Comparison of ENCODE assay signal across 12 cellular contexts in genomic region chr17:64502021-64502420, GRCh38. TPM values are rescaled to one million over a fixed set of nuclear protein-coding genes. Genes with fewer than 3 reads are reported as not detected.
DNase-seq lines count a peak whose midpoint lies in the region; ATAC-seq lines count a peak whose summit lies in the region.
"Had no signal": no experiment of that assay in that cellular context is flagged by ENCODE, and none has a peak within 500 bp of the region (broad histone marks: within the 10 kb centered on the region; RNA-seq: fewer than 3 reads in every experiment).

No MANE protein-coding gene starts in this region.

- ATAC-seq in effector memory CD8-positive, alpha-beta T cell (replicated peaks), result no peak
- ATAC-seq in GM21576 (IDR thresholded peaks at IDR 0.05; ENCODE audit: unreplicated experiment), result no peak
- ATAC-seq: gastroesophageal sphincter had no signal

- no peaks in the 10 kb centered on the region for H3K9me3 Mint-ChIP-seq in activated CD4-positive, alpha-beta memory T cell treated with anti-CD3 and anti-CD28 coated beads for 36 hours
- no peaks in the 10 kb centered on the region for H3K9me3 Mint-ChIP-seq in activated CD4-positive, alpha-beta memory T cell treated with anti-CD3 and anti-CD28 coated beads, Interleukin-2, amount 10 ng/mL, durations not matched to agents 7 days and 5 days
- H3K9me3 Mint-ChIP-seq in effector memory CD8-positive, alpha-beta T cell, result no peaks in the 10 kb centered on the region

- no peak for DNase-seq in activated CD4-positive, alpha-beta memory T cell treated with anti-CD3 and anti-CD28 coated beads for 36 hours
- DNase-seq in activated CD4-positive, alpha-beta memory T cell treated with anti-CD3 and anti-CD28 coated beads, Interleukin-2, amount 10 ng/mL, durations not matched to agents 7 days and 5 days, result no peak
- DNase-seq in SK-N-MC (ENCODE audit: low read depth, low spot score) (no peak), putamen (ENCODE audit: low spot score) (no peak), OCI-M1 (lab: John Stamatoyannopoulos, UW) (no peak)
- no peak for DNase-seq in effector memory CD8-positive, alpha-beta T cell
- DNase-seq: NCI-H526 treated with DMSO at 0.1 percent for 48 hours, thyroid gland had no signal

- H3K9ac ChIP-seq in SK-N-MC (ENCODE audit: insufficient read length) (no peak overlapping the region), skeletal muscle tissue (ENCODE audit: low read depth in 1 of 3, low read length in 3 of 3) (no peak overlapping the region)

- no peak overlapping the region for H3K4me3 ChIP-seq in SK-N-MC
- H3K4me3 ChIP-seq in skeletal muscle tissue (ENCODE audit: low read length in 3 of 3), result no peak overlapping the region
- H3K4me3 ChIP-seq: gastroesophageal sphincter, thyroid gland had no signal

- H3K4me3 Mint-ChIP-seq in activated CD4-positive, alpha-beta memory T cell treated with anti-CD3 and anti-CD28 coated beads for 36 hours, result no peak overlapping the region
- no peak overlapping the region for H3K4me3 Mint-ChIP-seq in activated CD4-positive, alpha-beta memory T cell treated with anti-CD3 and anti-CD28 coated beads, Interleukin-2, amount 10 ng/mL, durations not matched to agents 7 days and 5 days
- H3K4me3 Mint-ChIP-seq in effector memory CD8-positive, alpha-beta T cell, result peak overlapping the region; percentile 33 to 98

- H3K27me3 ChIP-seq in skeletal muscle tissue (ENCODE audit: control insufficient read depth in 3 of 3, insufficient read depth in 3 of 3, low read length in 3 of 3), result no peaks in the 10 kb centered on the region
- H3K27me3 ChIP-seq: gastroesophageal sphincter, thyroid gland had no signal

- H3K27me3 Mint-ChIP-seq in activated CD4-positive, alpha-beta memory T cell treated with anti-CD3 and anti-CD28 coated beads for 36 hours, result peaks cover 2% of the 10 kb centered on the region
- no peaks in the 10 kb centered on the region for H3K27me3 Mint-ChIP-seq in activated CD4-positive, alpha-beta memory T cell treated with anti-CD3 and anti-CD28 coated beads, Interleukin-2, amount 10 ng/mL, durations not matched to agents 7 days and 5 days
- H3K27me3 Mint-ChIP-seq in effector memory CD8-positive, alpha-beta T cell, result no peaks in the 10 kb centered on the region

- peaks cover 20 to 29% (median 28%) of the 10 kb centered on the region in 3 donors for H3K4me1 ChIP-seq in skeletal muscle tissue (ENCODE audit: control insufficient read depth in 3 of 3, insufficient read depth in 3 of 3, low read length in 3 of 3)

- H3K36me3 Mint-ChIP-seq in activated CD4-positive, alpha-beta memory T cell treated with anti-CD3 and anti-CD28 coated beads for 36 hours, result peaks cover 79% of the 10 kb centered on the region
- H3K36me3 Mint-ChIP-seq in activated CD4-positive, alpha-beta memory T cell treated with anti-CD3 and anti-CD28 coated beads, Interleukin-2, amount 10 ng/mL, durations not matched to agents 7 days and 5 days (ENCODE audit: low read depth), result peaks cover 93% of the 10 kb centered on the region
- peaks cover 100% of the 10 kb centered on the region for H3K36me3 Mint-ChIP-seq in effector memory CD8-positive, alpha-beta T cell (ENCODE audit: insufficient read depth)

- H3K9me3 ChIP-seq in SK-N-MC (ENCODE audit: low read depth, low read length), result no peaks in the 10 kb centered on the region
- no peaks in the 10 kb centered on the region for H3K9me3 ChIP-seq in skeletal muscle tissue (ENCODE audit: control insufficient read depth in 3 of 3, low read length in 3 of 3)
- H3K9me3 ChIP-seq: gastroesophageal sphincter, thyroid gland had no signal

- peak overlapping the region; percentile 56; the same call in 1 of the 2 replicates for H3K27ac ChIP-seq in SK-N-MC
- peak overlapping the region; percentile 3 for H3K27ac ChIP-seq in skeletal muscle tissue (ENCODE audit: low read depth, low read length)
- H3K27ac ChIP-seq: HL-60, thyroid gland had no signal

- POLR2A ChIA-PET in activated CD4-positive, alpha-beta memory T cell treated with anti-CD3 and anti-CD28 coated beads for 36 hours (lab: Charles Lee), result no interaction called here
- POLR2A ChIA-PET in activated CD4-positive, alpha-beta memory T cell treated with anti-CD3 and anti-CD28 coated beads, Interleukin-2, amount 10 ng/mL, durations not matched to agents 7 days and 5 days (lab: Charles Lee), result interaction anchor here (0.7 to 6.9 kb wide), 4 partner anchors 8 to 159 kb away, joined by 3 to 387 read pairs (median 7); partner anchors contain the start of genes POLG2 and SMURF2

- peak overlapping the region; percentile 67 for H3K27ac Mint-ChIP-seq in activated CD4-positive, alpha-beta memory T cell treated with anti-CD3 and anti-CD28 coated beads for 36 hours
- H3K27ac Mint-ChIP-seq in activated CD4-positive, alpha-beta memory T cell treated with anti-CD3 and anti-CD28 coated beads, Interleukin-2, amount 10 ng/mL, durations not matched to agents 7 days and 5 days, result no peak overlapping the region
- peak overlapping the region; percentile 29 to 99 for H3K27ac Mint-ChIP-seq in effector memory CD8-positive, alpha-beta T cell

- intact Hi-C loops in activated CD4-positive, alpha-beta memory T cell treated with anti-CD3 and anti-CD28 coated beads for 36 hours (cut with micrococcal nuclease), result loop anchor here (10.0 kb wide), 3 partner anchors 437 to 727 kb away; partner anchors contain the start of genes CCDC47 and DDX42

- peaks cover 81% of the 10 kb centered on the region for H3K36me3 ChIP-seq in SK-N-MC (ENCODE audit: insufficient read depth, low read length)
- H3K36me3 ChIP-seq in skeletal muscle tissue (ENCODE audit: control insufficient read depth in 3 of 3, insufficient read depth in 3 of 3, low read length in 3 of 3), result peaks cover 58 to 62% (median 61%) of the 10 kb centered on the region in 3 donors

- CTCF ChIA-PET in activated CD4-positive, alpha-beta memory T cell treated with anti-CD3 and anti-CD28 coated beads for 36 hours (lab: Charles Lee), result no interaction called here
- CTCF ChIA-PET in activated CD4-positive, alpha-beta memory T cell treated with anti-CD3 and anti-CD28 coated beads, Interleukin-2, amount 10 ng/mL, durations not matched to agents 7 days and 5 days (lab: Charles Lee), result interaction anchor here (1.1 to 2.2 kb wide), 3 partner anchors 11 to 147 kb away, joined by 5 to 8 read pairs (median 6); no protein-coding TSS in a partner anchor

- peaks cover 76% of the 10 kb centered on the region for H3K4me1 Mint-ChIP-seq in activated CD4-positive, alpha-beta memory T cell treated with anti-CD3 and anti-CD28 coated beads for 36 hours (ENCODE audit: low read depth)
- H3K4me1 Mint-ChIP-seq in activated CD4-positive, alpha-beta memory T cell treated with anti-CD3 and anti-CD28 coated beads, Interleukin-2, amount 10 ng/mL, durations not matched to agents 7 days and 5 days, result peaks cover 75% of the 10 kb centered on the region
- peaks cover 57 to 77% of the 10 kb centered on the region in 2 donors for H3K4me1 Mint-ChIP-seq in effector memory CD8-positive, alpha-beta T cell (ENCODE audit: low read depth in 2 of 2)

RNA-seq across cellular contexts. Expression of gene DDX5, which starts 4.1 kb away (rescaled TPM):
- 100 to 1,000 TPM; 583 to 626 TPM for total RNA-seq in activated CD4-positive, alpha-beta memory T cell treated with anti-CD3 and anti-CD28 coated beads for 36 hours
- 100 to 1,000 TPM; 713 to 732 TPM for total RNA-seq in activated CD4-positive, alpha-beta memory T cell treated with anti-CD3 and anti-CD28 coated beads, Interleukin-2, amount 10 ng/mL, durations not matched to agents 7 days and 5 days
- 259 TPM for total RNA-seq in skeletal muscle tissue

RNA-seq across cellular contexts. Expression of gene CEP95, which starts 4.8 kb away (rescaled TPM):
- total RNA-seq in activated CD4-positive, alpha-beta memory T cell treated with anti-CD3 and anti-CD28 coated beads for 36 hours, result 10 to 100 TPM; 29.9 to 37.8 TPM
- total RNA-seq in activated CD4-positive, alpha-beta memory T cell treated with anti-CD3 and anti-CD28 coated beads, Interleukin-2, amount 10 ng/mL, durations not matched to agents 7 days and 5 days, result 10 to 100 TPM; 47.7 to 48.5 TPM
- total RNA-seq in skeletal muscle tissue, result 42.3 TPM

RNA-seq across cellular contexts. Expression of gene POLG2, which starts 5.2 kb away (rescaled TPM):
- 10 to 100 TPM; 25.8 to 28.1 TPM for total RNA-seq in activated CD4-positive, alpha-beta memory T cell treated with anti-CD3 and anti-CD28 coated beads for 36 hours
- 10 to 100 TPM; 34.7 to 35.2 TPM for total RNA-seq in activated CD4-positive, alpha-beta memory T cell treated with anti-CD3 and anti-CD28 coated beads, Interleukin-2, amount 10 ng/mL, durations not matched to agents 7 days and 5 days
- 13.0 TPM for total RNA-seq in skeletal muscle tissue

RNA-seq across cellular contexts. Expression of gene MILR1, which starts 53.1 kb away (rescaled TPM):
- not detected for total RNA-seq in activated CD4-positive, alpha-beta memory T cell treated with anti-CD3 and anti-CD28 coated beads for 36 hours
- under 1 TPM; 0.35 to 0.80 TPM for total RNA-seq in activated CD4-positive, alpha-beta memory T cell treated with anti-CD3 and anti-CD28 coated beads, Interleukin-2, amount 10 ng/mL, durations not matched to agents 7 days and 5 days
- total RNA-seq in skeletal muscle tissue, result 10.4 TPM

Comparison
In these comparisons a context has a peak if more than half of its experiments do, and no peak if none do; other contexts are left out.
1. H3K4me3 Mint-ChIP-seq: peak in effector memory CD8-positive, alpha-beta T cell (2 of 2); none in activated CD4-positive, alpha-beta memory T cell treated with anti-CD3 and anti-CD28 coated beads for 36 hours (single experiment) and activated CD4-positive, alpha-beta memory T cell treated with anti-CD3 and anti-CD28 coated beads, Interleukin-2, amount 10 ng/mL, durations not matched to agents 7 days and 5 days (single experiment).